ENCODE assay signal across 1 cellular context in the genomic region with DNA sequence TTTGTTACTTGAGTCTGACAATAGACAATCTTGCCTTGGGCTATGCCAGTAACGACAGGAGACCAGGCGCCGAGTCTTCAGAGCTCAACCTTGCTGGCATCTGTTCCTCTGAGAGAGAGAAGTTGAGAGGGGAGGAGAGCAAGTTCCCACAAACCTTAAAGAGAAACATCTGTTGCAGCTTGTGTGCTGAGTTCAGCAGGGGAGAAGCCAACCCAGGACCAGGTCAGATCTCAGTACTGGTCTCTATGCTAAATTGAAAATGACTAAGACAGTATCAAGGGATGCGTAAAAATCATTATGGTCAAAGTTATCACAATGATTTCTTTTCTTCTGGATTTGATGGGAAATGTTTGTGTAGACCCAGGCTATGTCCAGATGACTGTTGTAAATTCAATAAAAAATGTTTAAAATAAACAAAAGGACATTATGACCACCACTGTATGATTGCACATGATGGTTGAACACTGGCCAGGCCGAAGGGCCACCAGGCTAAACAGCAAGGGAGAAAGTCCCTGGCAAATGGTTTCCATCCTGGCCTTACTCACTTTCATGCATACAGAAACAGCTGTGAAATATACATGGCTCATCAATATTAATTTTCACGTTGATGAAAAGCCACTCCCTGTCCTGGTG.
TF ChIP-seq lines count a peak whose summit lies in the region.

No MANE protein-coding gene starts in this region.

TF ChIP-seq in WTC11, 78 proteins besides CTCF, POLR2A, EP300 and RAD21 (continued from another document):
- TF ChIP-seq, protein P1, sequence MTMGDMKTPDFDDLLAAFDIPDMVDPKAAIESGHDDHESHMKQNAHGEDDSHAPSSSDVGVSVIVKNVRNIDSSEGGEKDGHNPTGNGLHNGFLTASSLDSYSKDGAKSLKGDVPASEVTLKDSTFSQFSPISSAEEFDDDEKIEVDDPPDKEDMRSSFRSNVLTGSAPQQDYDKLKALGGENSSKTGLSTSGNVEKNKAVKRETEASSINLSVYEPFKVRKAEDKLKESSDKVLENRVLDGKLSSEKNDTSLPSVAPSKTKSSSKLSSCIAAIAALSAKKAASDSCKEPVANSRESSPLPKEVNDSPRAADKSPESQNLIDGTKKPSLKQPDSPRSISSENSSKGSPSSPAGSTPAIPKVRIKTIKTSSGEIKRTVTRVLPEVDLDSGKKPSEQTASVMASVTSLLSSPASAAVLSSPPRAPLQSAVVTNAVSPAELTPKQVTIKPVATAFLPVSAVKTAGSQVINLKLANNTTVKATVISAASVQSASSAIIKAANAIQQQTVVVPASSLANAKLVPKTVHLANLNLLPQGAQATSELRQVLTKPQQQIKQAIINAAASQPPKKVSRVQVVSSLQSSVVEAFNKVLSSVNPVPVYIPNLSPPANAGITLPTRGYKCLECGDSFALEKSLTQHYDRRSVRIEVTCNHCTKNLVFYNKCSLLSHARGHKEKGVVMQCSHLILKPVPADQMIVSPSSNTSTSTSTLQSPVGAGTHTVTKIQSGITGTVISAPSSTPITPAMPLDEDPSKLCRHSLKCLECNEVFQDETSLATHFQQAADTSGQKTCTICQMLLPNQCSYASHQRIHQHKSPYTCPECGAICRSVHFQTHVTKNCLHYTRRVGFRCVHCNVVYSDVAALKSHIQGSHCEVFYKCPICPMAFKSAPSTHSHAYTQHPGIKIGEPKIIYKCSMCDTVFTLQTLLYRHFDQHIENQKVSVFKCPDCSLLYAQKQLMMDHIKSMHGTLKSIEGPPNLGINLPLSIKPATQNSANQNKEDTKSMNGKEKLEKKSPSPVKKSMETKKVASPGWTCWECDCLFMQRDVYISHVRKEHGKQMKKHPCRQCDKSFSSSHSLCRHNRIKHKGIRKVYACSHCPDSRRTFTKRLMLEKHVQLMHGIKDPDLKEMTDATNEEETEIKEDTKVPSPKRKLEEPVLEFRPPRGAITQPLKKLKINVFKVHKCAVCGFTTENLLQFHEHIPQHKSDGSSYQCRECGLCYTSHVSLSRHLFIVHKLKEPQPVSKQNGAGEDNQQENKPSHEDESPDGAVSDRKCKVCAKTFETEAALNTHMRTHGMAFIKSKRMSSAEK (CRISPR knock-in tag; IDR thresholded peaks at IDR 0.05; ENCODE audit: borderline replicate concordance), result no peak
- TF ChIP-seq, protein P2, sequence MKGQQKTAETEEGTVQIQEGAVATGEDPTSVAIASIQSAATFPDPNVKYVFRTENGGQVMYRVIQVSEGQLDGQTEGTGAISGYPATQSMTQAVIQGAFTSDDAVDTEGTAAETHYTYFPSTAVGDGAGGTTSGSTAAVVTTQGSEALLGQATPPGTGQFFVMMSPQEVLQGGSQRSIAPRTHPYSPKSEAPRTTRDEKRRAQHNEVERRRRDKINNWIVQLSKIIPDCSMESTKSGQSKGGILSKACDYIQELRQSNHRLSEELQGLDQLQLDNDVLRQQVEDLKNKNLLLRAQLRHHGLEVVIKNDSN (CRISPR knock-in tag; IDR thresholded peaks at IDR 0.05), result no peak
- TF ChIP-seq E2F1 (CRISPR knock-in tag; IDR thresholded peaks at IDR 0.05), result no peak
- no peak for TF ChIP-seq ARID4B (CRISPR knock-in tag; IDR thresholded peaks at IDR 0.05; ENCODE audit: borderline replicate concordance)
- TF ChIP-seq ZNF416 (CRISPR knock-in tag; IDR thresholded peaks at IDR 0.05), result no peak
- no peak for TF ChIP-seq FOXJ3 (CRISPR knock-in tag; IDR thresholded peaks at IDR 0.05; ENCODE audit: borderline replicate concordance)
- TF ChIP-seq TP53 (CRISPR knock-in tag; IDR thresholded peaks at IDR 0.05), result no peak
- TF ChIP-seq JAZF1 (CRISPR knock-in tag; IDR thresholded peaks at IDR 0.05), result no peak
- TF ChIP-seq PRRX2 (CRISPR knock-in tag; IDR thresholded peaks at IDR 0.05), result no peak
- no peak for TF ChIP-seq MXD4 (CRISPR knock-in tag; IDR thresholded peaks at IDR 0.05; ENCODE audit: borderline replicate concordance)
- TF ChIP-seq, protein P3, sequence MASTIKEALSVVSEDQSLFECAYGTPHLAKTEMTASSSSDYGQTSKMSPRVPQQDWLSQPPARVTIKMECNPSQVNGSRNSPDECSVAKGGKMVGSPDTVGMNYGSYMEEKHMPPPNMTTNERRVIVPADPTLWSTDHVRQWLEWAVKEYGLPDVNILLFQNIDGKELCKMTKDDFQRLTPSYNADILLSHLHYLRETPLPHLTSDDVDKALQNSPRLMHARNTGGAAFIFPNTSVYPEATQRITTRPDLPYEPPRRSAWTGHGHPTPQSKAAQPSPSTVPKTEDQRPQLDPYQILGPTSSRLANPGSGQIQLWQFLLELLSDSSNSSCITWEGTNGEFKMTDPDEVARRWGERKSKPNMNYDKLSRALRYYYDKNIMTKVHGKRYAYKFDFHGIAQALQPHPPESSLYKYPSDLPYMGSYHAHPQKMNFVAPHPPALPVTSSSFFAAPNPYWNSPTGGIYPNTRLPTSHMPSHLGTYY (CRISPR knock-in tag; IDR thresholded peaks at IDR 0.05), result no peak
TF ChIP-seq in WTC11: peak in this region for 0.
